ENCODE assay signal across 1 cellular context in the genomic region with DNA sequence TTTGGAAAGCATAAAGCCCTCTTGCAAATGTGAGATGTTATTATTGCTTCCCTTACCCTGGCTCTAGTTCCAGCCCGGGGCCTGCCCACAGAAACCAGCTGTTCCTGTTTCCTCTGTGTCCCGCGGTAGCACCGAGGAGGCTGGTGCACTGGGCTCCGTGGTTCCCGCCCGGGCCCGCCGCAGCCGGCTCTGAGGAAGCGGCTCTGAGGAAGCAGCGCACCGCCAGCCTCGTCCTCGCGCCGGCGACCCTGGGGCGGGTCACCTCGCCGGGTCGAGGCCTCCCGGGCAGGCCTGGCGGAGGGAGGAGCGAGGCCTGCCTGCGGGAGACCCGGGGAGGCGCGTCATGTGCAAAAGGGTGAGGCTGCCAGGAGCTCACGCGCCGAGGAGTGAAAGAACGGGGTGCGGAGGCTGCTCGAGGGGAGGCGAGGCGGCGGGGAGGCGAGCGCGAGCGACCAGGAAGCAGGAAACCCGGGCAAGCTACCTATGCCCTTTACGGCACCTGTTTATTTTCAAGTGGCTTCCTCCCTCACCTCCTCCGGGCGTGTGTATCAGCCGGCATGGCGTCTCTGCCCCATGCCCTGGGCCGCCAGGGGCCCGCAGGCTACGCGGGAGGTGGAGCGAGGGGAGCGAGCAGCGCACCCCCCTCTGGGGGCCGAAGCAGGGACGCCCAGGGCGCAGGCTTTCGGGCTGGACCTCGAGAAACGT.
TF ChIP-seq lines count a peak whose summit lies in the region.

No MANE protein-coding gene starts in this region.

TF ChIP-seq in K562, 482 proteins besides CTCF, POLR2A, EP300 and RAD21 (continued from another document and continues in another):
- TF ChIP-seq, protein P1, sequence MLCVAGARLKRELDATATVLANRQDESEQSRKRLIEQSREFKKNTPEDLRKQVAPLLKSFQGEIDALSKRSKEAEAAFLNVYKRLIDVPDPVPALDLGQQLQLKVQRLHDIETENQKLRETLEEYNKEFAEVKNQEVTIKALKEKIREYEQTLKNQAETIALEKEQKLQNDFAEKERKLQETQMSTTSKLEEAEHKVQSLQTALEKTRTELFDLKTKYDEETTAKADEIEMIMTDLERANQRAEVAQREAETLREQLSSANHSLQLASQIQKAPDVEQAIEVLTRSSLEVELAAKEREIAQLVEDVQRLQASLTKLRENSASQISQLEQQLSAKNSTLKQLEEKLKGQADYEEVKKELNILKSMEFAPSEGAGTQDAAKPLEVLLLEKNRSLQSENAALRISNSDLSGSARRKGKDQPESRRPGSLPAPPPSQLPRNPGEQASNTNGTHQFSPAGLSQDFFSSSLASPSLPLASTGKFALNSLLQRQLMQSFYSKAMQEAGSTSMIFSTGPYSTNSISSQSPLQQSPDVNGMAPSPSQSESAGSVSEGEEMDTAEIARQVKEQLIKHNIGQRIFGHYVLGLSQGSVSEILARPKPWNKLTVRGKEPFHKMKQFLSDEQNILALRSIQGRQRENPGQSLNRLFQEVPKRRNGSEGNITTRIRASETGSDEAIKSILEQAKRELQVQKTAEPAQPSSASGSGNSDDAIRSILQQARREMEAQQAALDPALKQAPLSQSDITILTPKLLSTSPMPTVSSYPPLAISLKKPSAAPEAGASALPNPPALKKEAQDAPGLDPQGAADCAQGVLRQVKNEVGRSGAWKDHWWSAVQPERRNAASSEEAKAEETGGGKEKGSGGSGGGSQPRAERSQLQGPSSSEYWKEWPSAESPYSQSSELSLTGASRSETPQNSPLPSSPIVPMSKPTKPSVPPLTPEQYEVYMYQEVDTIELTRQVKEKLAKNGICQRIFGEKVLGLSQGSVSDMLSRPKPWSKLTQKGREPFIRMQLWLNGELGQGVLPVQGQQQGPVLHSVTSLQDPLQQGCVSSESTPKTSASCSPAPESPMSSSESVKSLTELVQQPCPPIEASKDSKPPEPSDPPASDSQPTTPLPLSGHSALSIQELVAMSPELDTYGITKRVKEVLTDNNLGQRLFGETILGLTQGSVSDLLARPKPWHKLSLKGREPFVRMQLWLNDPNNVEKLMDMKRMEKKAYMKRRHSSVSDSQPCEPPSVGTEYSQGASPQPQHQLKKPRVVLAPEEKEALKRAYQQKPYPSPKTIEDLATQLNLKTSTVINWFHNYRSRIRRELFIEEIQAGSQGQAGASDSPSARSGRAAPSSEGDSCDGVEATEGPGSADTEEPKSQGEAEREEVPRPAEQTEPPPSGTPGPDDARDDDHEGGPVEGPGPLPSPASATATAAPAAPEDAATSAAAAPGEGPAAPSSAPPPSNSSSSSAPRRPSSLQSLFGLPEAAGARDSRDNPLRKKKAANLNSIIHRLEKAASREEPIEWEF (CRISPR knock-in tag; IDR thresholded peaks at IDR 0.05) = no peak
- TF ChIP-seq IFI16 (CRISPR knock-in tag; IDR thresholded peaks at IDR 0.05) (no peak), ZNF436 (CRISPR knock-in tag; IDR thresholded peaks at IDR 0.05) (no peak), NCOA6 (IDR thresholded peaks at IDR 0.05) (no peak), L3MBTL2 (IDR thresholded peaks at IDR 0.05) (peak; percentile 54; the same call in 1 of the 2 replicates)
- TF ChIP-seq, protein P2, sequence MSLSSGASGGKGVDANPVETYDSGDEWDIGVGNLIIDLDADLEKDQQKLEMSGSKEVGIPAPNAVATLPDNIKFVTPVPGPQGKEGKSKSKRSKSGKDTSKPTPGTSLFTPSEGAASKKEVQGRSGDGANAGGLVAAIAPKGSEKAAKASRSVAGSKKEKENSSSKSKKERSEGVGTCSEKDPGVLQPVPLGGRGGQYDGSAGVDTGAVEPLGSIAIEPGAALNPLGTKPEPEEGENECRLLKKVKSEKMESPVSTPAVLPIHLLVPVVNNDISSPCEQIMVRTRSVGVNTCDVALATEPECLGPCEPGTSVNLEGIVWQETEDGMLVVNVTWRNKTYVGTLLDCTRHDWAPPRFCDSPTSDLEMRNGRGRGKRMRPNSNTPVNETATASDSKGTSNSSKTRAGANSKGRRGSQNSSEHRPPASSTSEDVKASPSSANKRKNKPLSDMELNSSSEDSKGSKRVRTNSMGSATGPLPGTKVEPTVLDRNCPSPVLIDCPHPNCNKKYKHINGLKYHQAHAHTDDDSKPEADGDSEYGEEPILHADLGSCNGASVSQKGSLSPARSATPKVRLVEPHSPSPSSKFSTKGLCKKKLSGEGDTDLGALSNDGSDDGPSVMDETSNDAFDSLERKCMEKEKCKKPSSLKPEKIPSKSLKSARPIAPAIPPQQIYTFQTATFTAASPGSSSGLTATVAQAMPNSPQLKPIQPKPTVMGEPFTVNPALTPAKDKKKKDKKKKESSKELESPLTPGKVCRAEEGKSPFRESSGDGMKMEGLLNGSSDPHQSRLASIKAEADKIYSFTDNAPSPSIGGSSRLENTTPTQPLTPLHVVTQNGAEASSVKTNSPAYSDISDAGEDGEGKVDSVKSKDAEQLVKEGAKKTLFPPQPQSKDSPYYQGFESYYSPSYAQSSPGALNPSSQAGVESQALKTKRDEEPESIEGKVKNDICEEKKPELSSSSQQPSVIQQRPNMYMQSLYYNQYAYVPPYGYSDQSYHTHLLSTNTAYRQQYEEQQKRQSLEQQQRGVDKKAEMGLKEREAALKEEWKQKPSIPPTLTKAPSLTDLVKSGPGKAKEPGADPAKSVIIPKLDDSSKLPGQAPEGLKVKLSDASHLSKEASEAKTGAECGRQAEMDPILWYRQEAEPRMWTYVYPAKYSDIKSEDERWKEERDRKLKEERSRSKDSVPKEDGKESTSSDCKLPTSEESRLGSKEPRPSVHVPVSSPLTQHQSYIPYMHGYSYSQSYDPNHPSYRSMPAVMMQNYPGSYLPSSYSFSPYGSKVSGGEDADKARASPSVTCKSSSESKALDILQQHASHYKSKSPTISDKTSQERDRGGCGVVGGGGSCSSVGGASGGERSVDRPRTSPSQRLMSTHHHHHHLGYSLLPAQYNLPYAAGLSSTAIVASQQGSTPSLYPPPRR (CRISPR knock-in tag; IDR thresholded peaks at IDR 0.05; ENCODE audit: borderline replicate concordance) = no peak
- TF ChIP-seq, protein P3, sequence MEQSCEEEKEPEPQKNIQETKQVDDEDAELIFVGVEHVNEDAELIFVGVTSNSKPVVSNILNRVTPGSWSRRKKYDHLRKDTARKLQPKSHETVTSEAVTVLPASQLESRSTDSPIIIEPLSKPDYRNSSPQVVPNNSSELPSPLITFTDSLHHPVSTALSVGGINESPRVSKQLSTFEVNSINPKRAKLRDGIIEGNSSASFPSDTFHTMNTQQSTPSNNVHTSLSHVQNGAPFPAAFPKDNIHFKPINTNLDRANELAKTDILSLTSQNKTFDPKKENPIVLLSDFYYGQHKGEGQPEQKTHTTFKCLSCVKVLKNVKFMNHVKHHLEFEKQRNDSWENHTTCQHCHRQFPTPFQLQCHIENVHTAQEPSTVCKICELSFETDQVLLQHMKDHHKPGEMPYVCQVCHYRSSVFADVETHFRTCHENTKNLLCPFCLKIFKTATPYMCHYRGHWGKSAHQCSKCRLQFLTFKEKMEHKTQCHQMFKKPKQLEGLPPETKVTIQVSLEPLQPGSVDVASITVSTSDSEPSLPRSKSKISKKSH (CRISPR knock-in tag; IDR thresholded peaks at IDR 0.05) = no peak
- TF ChIP-seq, protein P4, sequence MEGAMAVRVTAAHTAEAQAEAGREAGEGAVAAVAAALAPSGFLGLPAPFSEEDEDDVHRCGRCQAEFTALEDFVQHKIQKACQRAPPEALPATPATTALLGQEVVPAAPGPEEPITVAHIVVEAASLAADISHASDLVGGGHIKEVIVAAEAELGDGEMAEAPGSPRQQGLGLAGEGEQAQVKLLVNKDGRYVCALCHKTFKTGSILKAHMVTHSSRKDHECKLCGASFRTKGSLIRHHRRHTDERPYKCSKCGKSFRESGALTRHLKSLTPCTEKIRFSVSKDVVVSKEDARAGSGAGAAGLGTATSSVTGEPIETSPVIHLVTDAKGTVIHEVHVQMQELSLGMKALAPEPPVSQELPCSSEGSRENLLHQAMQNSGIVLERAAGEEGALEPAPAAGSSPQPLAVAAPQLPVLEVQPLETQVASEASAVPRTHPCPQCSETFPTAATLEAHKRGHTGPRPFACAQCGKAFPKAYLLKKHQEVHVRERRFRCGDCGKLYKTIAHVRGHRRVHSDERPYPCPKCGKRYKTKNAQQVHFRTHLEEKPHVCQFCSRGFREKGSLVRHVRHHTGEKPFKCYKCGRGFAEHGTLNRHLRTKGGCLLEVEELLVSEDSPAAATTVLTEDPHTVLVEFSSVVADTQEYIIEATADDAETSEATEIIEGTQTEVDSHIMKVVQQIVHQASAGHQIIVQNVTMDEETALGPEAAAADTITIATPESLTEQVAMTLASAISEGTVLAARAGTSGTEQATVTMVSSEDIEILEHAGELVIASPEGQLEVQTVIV (CRISPR knock-in tag; IDR thresholded peaks at IDR 0.05; ENCODE audit: borderline replicate concordance) = no peak
- TF ChIP-seq, protein P5, sequence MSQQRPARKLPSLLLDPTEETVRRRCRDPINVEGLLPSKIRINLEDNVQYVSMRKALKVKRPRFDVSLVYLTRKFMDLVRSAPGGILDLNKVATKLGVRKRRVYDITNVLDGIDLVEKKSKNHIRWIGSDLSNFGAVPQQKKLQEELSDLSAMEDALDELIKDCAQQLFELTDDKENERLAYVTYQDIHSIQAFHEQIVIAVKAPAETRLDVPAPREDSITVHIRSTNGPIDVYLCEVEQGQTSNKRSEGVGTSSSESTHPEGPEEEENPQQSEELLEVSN (IDR thresholded peaks at IDR 0.05; ENCODE audit: borderline replicate concordance in 1 of 2, extremely low read depth in 1 of 2, insufficient read depth in 1 of 2, insufficient read length in 1 of 2, low read depth in 1 of 2, low read length in 1 of 2, poor library complexity in 1 of 2, severe bottlenecking in 1 of 2) = peak in 1 of 2 experiments; percentile 37
- TF ChIP-seq, protein P6, sequence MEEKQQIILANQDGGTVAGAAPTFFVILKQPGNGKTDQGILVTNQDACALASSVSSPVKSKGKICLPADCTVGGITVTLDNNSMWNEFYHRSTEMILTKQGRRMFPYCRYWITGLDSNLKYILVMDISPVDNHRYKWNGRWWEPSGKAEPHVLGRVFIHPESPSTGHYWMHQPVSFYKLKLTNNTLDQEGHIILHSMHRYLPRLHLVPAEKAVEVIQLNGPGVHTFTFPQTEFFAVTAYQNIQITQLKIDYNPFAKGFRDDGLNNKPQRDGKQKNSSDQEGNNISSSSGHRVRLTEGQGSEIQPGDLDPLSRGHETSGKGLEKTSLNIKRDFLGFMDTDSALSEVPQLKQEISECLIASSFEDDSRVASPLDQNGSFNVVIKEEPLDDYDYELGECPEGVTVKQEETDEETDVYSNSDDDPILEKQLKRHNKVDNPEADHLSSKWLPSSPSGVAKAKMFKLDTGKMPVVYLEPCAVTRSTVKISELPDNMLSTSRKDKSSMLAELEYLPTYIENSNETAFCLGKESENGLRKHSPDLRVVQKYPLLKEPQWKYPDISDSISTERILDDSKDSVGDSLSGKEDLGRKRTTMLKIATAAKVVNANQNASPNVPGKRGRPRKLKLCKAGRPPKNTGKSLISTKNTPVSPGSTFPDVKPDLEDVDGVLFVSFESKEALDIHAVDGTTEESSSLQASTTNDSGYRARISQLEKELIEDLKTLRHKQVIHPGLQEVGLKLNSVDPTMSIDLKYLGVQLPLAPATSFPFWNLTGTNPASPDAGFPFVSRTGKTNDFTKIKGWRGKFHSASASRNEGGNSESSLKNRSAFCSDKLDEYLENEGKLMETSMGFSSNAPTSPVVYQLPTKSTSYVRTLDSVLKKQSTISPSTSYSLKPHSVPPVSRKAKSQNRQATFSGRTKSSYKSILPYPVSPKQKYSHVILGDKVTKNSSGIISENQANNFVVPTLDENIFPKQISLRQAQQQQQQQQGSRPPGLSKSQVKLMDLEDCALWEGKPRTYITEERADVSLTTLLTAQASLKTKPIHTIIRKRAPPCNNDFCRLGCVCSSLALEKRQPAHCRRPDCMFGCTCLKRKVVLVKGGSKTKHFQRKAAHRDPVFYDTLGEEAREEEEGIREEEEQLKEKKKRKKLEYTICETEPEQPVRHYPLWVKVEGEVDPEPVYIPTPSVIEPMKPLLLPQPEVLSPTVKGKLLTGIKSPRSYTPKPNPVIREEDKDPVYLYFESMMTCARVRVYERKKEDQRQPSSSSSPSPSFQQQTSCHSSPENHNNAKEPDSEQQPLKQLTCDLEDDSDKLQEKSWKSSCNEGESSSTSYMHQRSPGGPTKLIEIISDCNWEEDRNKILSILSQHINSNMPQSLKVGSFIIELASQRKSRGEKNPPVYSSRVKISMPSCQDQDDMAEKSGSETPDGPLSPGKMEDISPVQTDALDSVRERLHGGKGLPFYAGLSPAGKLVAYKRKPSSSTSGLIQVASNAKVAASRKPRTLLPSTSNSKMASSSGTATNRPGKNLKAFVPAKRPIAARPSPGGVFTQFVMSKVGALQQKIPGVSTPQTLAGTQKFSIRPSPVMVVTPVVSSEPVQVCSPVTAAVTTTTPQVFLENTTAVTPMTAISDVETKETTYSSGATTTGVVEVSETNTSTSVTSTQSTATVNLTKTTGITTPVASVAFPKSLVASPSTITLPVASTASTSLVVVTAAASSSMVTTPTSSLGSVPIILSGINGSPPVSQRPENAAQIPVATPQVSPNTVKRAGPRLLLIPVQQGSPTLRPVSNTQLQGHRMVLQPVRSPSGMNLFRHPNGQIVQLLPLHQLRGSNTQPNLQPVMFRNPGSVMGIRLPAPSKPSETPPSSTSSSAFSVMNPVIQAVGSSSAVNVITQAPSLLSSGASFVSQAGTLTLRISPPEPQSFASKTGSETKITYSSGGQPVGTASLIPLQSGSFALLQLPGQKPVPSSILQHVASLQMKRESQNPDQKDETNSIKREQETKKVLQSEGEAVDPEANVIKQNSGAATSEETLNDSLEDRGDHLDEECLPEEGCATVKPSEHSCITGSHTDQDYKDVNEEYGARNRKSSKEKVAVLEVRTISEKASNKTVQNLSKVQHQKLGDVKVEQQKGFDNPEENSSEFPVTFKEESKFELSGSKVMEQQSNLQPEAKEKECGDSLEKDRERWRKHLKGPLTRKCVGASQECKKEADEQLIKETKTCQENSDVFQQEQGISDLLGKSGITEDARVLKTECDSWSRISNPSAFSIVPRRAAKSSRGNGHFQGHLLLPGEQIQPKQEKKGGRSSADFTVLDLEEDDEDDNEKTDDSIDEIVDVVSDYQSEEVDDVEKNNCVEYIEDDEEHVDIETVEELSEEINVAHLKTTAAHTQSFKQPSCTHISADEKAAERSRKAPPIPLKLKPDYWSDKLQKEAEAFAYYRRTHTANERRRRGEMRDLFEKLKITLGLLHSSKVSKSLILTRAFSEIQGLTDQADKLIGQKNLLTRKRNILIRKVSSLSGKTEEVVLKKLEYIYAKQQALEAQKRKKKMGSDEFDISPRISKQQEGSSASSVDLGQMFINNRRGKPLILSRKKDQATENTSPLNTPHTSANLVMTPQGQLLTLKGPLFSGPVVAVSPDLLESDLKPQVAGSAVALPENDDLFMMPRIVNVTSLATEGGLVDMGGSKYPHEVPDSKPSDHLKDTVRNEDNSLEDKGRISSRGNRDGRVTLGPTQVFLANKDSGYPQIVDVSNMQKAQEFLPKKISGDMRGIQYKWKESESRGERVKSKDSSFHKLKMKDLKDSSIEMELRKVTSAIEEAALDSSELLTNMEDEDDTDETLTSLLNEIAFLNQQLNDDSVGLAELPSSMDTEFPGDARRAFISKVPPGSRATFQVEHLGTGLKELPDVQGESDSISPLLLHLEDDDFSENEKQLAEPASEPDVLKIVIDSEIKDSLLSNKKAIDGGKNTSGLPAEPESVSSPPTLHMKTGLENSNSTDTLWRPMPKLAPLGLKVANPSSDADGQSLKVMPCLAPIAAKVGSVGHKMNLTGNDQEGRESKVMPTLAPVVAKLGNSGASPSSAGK (IDR thresholded peaks at IDR 0.05) = peak; percentile 42; the same call in 1 of the 2 replicates
